ENCODE assay signal across 8 cellular contexts in the genomic region with DNA sequence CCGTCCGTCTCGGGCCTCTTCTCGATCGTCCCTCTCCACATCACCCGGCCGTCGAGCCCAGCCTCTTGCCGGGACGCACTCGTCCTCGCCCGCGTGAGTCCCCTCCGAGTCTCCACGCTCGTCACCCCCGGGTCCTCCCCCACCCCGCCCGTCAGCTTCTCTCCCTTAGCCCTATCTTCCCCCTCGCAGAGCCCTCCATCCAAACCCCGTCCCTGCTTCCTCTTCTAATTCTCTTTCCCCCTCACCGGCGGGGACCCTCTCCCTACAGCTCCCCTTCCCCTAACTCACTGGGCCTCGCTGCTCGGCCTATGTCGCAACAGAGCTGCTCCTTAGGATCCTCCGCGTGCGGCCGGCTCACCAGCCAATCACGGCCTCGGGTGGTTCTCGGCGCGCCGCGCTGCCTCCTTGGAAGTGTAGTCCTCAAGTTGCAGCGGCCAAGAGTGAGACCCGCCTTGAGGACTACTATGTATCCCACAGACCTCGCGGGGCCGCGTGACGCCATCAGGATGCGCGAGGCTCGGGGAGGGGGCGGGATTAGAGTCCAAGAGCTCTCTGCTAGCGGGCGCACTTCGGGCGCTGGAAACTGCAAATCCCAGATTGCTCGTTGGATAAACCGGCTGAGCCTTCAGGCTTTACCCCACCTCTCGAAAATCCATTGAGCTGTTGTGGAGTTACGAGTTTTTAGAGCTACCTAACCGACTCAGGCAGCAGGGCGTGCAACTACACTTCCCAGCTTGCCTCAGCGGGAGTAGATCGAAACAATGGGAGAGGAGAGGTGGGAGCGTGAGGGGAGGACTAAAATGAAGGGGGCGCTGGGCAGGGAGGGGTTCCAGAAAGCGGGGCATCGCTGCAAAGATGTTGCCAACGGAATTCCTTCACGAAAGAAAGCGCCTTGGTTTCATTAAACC. TPM values are rescaled to one million over a fixed set of nuclear protein-coding genes. Genes with fewer than 3 reads are reported as not detected.
DNase-seq lines count a peak whose midpoint lies in the region; ATAC-seq, FAIRE-seq and TF ChIP-seq lines count a peak whose summit lies in the region.

A gene (minus strand): TSS at position 331 of the 908 bp plus-strand sequence. CDS start 747 bp downstream, outside the sequence.

- H3K27ac Mint-ChIP-seq in Calu3 (ENCODE audit: unreplicated experiment) (peak within 1 kb of the TSS; percentile 87), mesothelial cell of epicardium (peak within 1 kb of the TSS; percentile 99)

- H4K20me1 ChIP-seq in OCI-LY1 (ENCODE audit: insufficient read depth, low read length), result no peaks in the 10 kb centered on the region

- peak within 1 kb of the TSS; percentile 88 for H3K4me3 Mint-ChIP-seq in Calu3 (ENCODE audit: low read depth, unreplicated experiment)
- H3K4me3 Mint-ChIP-seq in mesothelial cell of epicardium, result peak within 1 kb of the TSS; percentile 98

- H2AFZ ChIP-seq in OCI-LY1 (ENCODE audit: low read length), result peak within 1 kb of the TSS; percentile 11; the same call in 1 of the 2 replicates

- no peaks in the 10 kb centered on the region for H3K9me2 ChIP-seq in OCI-LY1 (ENCODE audit: low read depth, low read length)

- ATAC-seq in GM21447 (IDR thresholded peaks at IDR 0.05; ENCODE audit: unreplicated experiment), result peak; percentile 98

- H3K9me3 Mint-ChIP-seq in Calu3 (ENCODE audit: low read depth, unreplicated experiment), result no peaks in the 10 kb centered on the region
- no peaks in the 10 kb centered on the region for H3K9me3 Mint-ChIP-seq in mesothelial cell of epicardium

- H3F3A ChIP-seq in OCI-LY1 (ENCODE audit: insufficient read depth, low read length), result no peaks in the 10 kb centered on the region

- no peaks in the 10 kb centered on the region for H3K27me3 ChIP-seq in HUES64 (ENCODE audit: insufficient read depth, low read length)
- H3K27me3 ChIP-seq in OCI-LY1 (ENCODE audit: insufficient read depth, low read length), result no peaks in the 10 kb centered on the region

- no TSS peak for BruUV-seq in Calu3 (replicated peaks; lab: Mats Ljungman, UMichigan)

- peaks cover 12% of the 10 kb centered on the region for H3K79me2 ChIP-seq in OCI-LY1 (ENCODE audit: insufficient read depth, low read length)

- H3K27ac ChIP-seq in HUES64 (ENCODE audit: low read depth, low read length) (peak within 1 kb of the TSS; percentile 92), OCI-LY1 (ENCODE audit: low read depth, low read length, poor library complexity, severe bottlenecking) (no peak within 1 kb of the TSS)

- peaks cover 48% of the 10 kb centered on the region for H3K36me3 Mint-ChIP-seq in Calu3 (ENCODE audit: insufficient read depth, unreplicated experiment)
- H3K36me3 Mint-ChIP-seq in mesothelial cell of epicardium, result peaks cover 22% of the 10 kb centered on the region

- peak within 1 kb of the TSS; percentile 87 for H3K4me2 ChIP-seq in OCI-LY1 (ENCODE audit: low read length)

- CTCF ChIA-PET in Calu3 (lab: Charles Lee), result interaction anchor here (0.6 to 1.6 kb wide), 5 partner anchors 13 to 164 kb away, joined by 3 to 14 read pairs (median 6); no protein-coding TSS in a partner anchor

- H3K4me1 Mint-ChIP-seq in Calu3 (ENCODE audit: low read depth, unreplicated experiment) (peaks cover 21% of the 10 kb centered on the region), mesothelial cell of epicardium (peaks cover 41% of the 10 kb centered on the region)

- H3K9me3 ChIP-seq in HUES64 (ENCODE audit: insufficient read depth, low read depth, low read length), result no peaks in the 10 kb centered on the region
- no peaks in the 10 kb centered on the region for H3K9me3 ChIP-seq in OCI-LY1 (ENCODE audit: low read length)

- under 1% methylated on average over 68 of the region's 68 CpGs for WGBS in HUES64

- FAIRE-seq in endometrium (lab: Jason Lieb, UNC), result peak; percentile 97

- intact Hi-C loops in Calu3 (cut with micrococcal nuclease; ENCODE audit: unreplicated experiment), result no loop called here

- peak within 1 kb of the TSS; percentile 74 for H3K4me3 ChIP-seq in HUES64 (ENCODE audit: low read length)
- peak within 1 kb of the TSS; percentile 73 for H3K4me3 ChIP-seq in OCI-LY1 (ENCODE audit: low read depth, low read length, poor library complexity, severe bottlenecking)

- peak within 1 kb of the TSS; percentile 83 for H3K9ac ChIP-seq in HUES64 (ENCODE audit: low read depth, low read length)
- peak within 1 kb of the TSS; percentile 77 for H3K9ac ChIP-seq in OCI-LY1 (ENCODE audit: low read length)

- H3K36me3 ChIP-seq in HUES64 (ENCODE audit: insufficient read depth, low read length) (peaks cover 37% of the 10 kb centered on the region), OCI-LY1 (ENCODE audit: insufficient read depth, low read length) (peaks cover 38% of the 10 kb centered on the region)

- DNase-seq in Calu3 (peak; percentile 98), mesothelial cell of epicardium (ENCODE audit: low spot score in 2 of 2, unreplicated experiment in 2 of 2) (peak; percentile 96 to 99)
- DNase-seq in activated CD8-positive, alpha-beta memory T cell treated with anti-CD3 and anti-CD28 coated beads, Interleukin-2, amount 50 U/mL, for 4 hours, result peak; percentile 99
- peak; percentile 95 to 97 for DNase-seq in stimulated activated CD8-positive, alpha-beta memory T cell treated with anti-CD3 and anti-CD28 coated beads, Interleukin-15, amount 100 ng/mL, for 48 hours (ENCODE audit: low read depth in 2 of 2)

- TF ChIP-seq CTCF in Calu3 (IDR thresholded peaks at IDR 0.05; ENCODE audit: unreplicated experiment), result no peak
- 0 out of 2 replicates have a peak, but pooled peaks have one; percentile 6 for TF ChIP-seq CTCF in OCI-LY1 (IDR thresholded peaks at IDR 0.05; ENCODE audit: low read length)
- TF ChIP-seq CTCF in mesothelial cell of epicardium (IDR thresholded peaks at IDR 0.05; ENCODE audit: unreplicated experiment), result no peak

- H3K4me1 ChIP-seq in HUES64 (ENCODE audit: insufficient read depth, low read length) (peaks cover 20% of the 10 kb centered on the region), OCI-LY1 (ENCODE audit: insufficient read depth, low read length, severe bottlenecking) (peaks cover 32% of the 10 kb centered on the region)

- H3K27me3 Mint-ChIP-seq in Calu3 (ENCODE audit: unreplicated experiment), result no peaks in the 10 kb centered on the region
- no peaks in the 10 kb centered on the region for H3K27me3 Mint-ChIP-seq in mesothelial cell of epicardium (ENCODE audit: low read depth)

RNA-seq across cellular contexts. Expression of the gene that starts here (rescaled TPM):
- total RNA-seq in Calu3 (2022) (43.0 and 49.7 TPM in 2 replicates), mesothelial cell of epicardium (44.9 to 46.2 TPM (median 45.6 TPM) in 3 replicates)
- 55.5 TPM for polyA plus RNA-seq in HUES64 (2013, experiment 1 of 2)
- 44.7 TPM for polyA plus RNA-seq in HUES64 (2013, experiment 2 of 2)
